Comparison of ENCODE assay signal across 1 cellular context in genomic region chr2:9657083-9657482, GRCh38.
TF ChIP-seq lines count a peak whose summit lies in the region.

No MANE protein-coding gene starts in this region.

TF ChIP-seq in K562, 482 proteins besides CTCF, POLR2A, EP300 and RAD21 (continued from another document):
- TF ChIP-seq USF2 (CRISPR knock-in tag; IDR thresholded peaks at IDR 0.05): no peak
- no peak for TF ChIP-seq GATAD2B (IDR thresholded peaks at IDR 0.05; ENCODE audit: borderline replicate concordance)
- no peak for TF ChIP-seq ZNF431 (CRISPR knock-in tag; IDR thresholded peaks at IDR 0.05)
- TF ChIP-seq E2F4 (CRISPR knock-in tag; IDR thresholded peaks at IDR 0.05; ENCODE audit: low read depth): no peak
- no peak for TF ChIP-seq ZNF436 (CRISPR knock-in tag; IDR thresholded peaks at IDR 0.05)
- TF ChIP-seq NFIC (IDR thresholded peaks at IDR 0.05): no peak
- no peak for TF ChIP-seq MYC (IDR thresholded peaks at IDR 0.05; ENCODE audit: low read depth, low read length)
- TF ChIP-seq MYC (CRISPR knock-in tag; IDR thresholded peaks at IDR 0.05; ENCODE audit: borderline replicate concordance, low read depth): no peak
- TF ChIP-seq JUNB (CRISPR knock-in tag; conservative IDR thresholded peaks at IDR 0.05): no peak
- TF ChIP-seq ESRRB (CRISPR knock-in tag; IDR thresholded peaks at IDR 0.05; ENCODE audit: borderline replicate concordance): no peak
- no peak for TF ChIP-seq ZNF512 (tag; IDR thresholded peaks at IDR 0.05)
- TF ChIP-seq ZC3H11A (IDR thresholded peaks at IDR 0.05; ENCODE audit: low read depth, low read length): no peak
- no peak for TF ChIP-seq CUX1 (CRISPR knock-in tag; IDR thresholded peaks at IDR 0.05)
- TF ChIP-seq CREB5 (CRISPR knock-in tag; IDR thresholded peaks at IDR 0.05): no peak
- no peak for TF ChIP-seq MEF2D (tag; conservative IDR thresholded peaks at IDR 0.05; ENCODE audit: low read depth)
- no peak for TF ChIP-seq FUS (optimal IDR thresholded peaks at IDR 0.05; ENCODE audit: low read depth, low read length)
- TF ChIP-seq DPF2 (IDR thresholded peaks at IDR 0.05): no peak
